ENCODE assay signal across 1 cellular context in the genomic region with DNA sequence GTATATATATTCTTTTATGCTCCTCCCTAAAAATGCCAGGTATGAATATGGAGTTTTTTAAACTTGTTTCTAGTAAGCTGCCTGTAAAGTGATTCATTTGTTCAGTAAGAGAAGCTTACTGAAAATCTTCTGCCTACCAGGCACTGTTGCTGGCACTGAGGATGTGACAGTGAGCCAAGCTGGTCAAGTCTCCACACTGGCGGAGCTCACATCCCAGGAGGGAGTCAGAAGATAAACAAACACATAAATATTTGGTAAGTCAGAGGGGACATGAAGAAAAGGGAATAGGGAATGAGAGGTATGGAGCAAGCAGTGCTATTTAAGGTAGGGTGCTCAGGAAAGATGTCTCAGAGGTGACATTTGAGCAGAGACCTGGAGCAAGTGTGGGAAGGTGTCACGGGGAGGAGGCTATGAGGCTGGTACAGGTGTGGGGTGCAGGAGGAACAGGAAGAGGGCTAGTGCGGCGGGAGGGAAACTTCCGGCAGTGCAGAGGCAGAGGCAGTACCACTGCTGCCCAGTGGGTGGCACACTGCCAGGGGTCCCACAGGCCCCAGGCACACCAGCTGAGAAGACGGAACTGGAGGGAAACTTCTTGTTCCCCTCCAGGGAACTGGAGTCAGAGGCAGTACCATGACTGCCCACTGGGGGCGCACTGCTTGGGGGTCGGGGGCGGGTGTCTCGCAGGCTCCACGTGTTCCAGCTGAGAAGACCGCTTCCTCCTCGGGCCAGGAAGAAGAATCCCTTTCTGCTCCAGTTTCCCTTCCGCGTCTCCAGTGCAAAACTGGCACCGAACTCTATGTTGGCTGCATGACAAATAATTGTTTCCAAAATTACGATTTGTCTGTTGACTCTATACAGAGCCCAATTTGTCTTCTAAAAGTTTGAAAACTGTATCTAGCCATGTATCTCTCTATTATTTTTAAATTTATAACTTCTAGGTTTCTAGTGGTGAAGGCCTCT.
TF ChIP-seq lines count a peak whose summit lies in the region.

No MANE protein-coding gene starts in this region.

TF ChIP-seq in HCT116, 20 proteins besides CTCF, POLR2A, EP300 and RAD21 (continued from another document):
- TF ChIP-seq, protein P1, sequence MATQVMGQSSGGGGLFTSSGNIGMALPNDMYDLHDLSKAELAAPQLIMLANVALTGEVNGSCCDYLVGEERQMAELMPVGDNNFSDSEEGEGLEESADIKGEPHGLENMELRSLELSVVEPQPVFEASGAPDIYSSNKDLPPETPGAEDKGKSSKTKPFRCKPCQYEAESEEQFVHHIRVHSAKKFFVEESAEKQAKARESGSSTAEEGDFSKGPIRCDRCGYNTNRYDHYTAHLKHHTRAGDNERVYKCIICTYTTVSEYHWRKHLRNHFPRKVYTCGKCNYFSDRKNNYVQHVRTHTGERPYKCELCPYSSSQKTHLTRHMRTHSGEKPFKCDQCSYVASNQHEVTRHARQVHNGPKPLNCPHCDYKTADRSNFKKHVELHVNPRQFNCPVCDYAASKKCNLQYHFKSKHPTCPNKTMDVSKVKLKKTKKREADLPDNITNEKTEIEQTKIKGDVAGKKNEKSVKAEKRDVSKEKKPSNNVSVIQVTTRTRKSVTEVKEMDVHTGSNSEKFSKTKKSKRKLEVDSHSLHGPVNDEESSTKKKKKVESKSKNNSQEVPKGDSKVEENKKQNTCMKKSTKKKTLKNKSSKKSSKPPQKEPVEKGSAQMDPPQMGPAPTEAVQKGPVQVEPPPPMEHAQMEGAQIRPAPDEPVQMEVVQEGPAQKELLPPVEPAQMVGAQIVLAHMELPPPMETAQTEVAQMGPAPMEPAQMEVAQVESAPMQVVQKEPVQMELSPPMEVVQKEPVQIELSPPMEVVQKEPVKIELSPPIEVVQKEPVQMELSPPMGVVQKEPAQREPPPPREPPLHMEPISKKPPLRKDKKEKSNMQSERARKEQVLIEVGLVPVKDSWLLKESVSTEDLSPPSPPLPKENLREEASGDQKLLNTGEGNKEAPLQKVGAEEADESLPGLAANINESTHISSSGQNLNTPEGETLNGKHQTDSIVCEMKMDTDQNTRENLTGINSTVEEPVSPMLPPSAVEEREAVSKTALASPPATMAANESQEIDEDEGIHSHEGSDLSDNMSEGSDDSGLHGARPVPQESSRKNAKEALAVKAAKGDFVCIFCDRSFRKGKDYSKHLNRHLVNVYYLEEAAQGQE (IDR thresholded peaks at IDR 0.05; ENCODE audit: low read depth): no peak
- TF ChIP-seq YY1 (IDR thresholded peaks at IDR 0.05; ENCODE audit: extremely low read depth, insufficient replicate concordance, low read depth, low read length) (peak; percentile 25), ZFX (IDR thresholded peaks at IDR 0.05) (no peak), SRF (IDR thresholded peaks at IDR 0.05; ENCODE audit: low read depth) (no peak; the same call in 1 of the 2 replicates), ELF1 (IDR thresholded peaks at IDR 0.05; ENCODE audit: borderline replicate concordance, low read depth) (peak; percentile 74), CEBPB (IDR thresholded peaks at IDR 0.05; ENCODE audit: low read depth) (no peak), JUND (IDR thresholded peaks at IDR 0.05) (no peak), CBX3 (IDR thresholded peaks at IDR 0.05; ENCODE audit: low read depth) (peak; percentile 96), EZH2phosphoT487 (IDR thresholded peaks at IDR 0.05; ENCODE audit: borderline replicate concordance) (no peak), EZH2 (IDR thresholded peaks at IDR 0.05) (no peak), TCF7L2 (IDR thresholded peaks at IDR 0.05; ENCODE audit: borderline replicate concordance, extremely low read depth, insufficient read depth, insufficient read length) (no peak), SP1 (IDR thresholded peaks at IDR 0.05; ENCODE audit: low read depth) (peak; percentile 51), ZNF274 (IDR thresholded peaks at IDR 0.05; ENCODE audit: low read depth, low read length) (no peak), SIN3A (IDR thresholded peaks at IDR 0.05; ENCODE audit: low read depth) (no peak)
- TF ChIP-seq, protein P2, sequence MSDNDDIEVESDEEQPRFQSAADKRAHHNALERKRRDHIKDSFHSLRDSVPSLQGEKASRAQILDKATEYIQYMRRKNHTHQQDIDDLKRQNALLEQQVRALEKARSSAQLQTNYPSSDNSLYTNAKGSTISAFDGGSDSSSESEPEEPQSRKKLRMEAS (IDR thresholded peaks at IDR 0.05): peak; percentile 98
